Comparison of ENCODE assay signal across 1 cellular context in the genomic region with DNA sequence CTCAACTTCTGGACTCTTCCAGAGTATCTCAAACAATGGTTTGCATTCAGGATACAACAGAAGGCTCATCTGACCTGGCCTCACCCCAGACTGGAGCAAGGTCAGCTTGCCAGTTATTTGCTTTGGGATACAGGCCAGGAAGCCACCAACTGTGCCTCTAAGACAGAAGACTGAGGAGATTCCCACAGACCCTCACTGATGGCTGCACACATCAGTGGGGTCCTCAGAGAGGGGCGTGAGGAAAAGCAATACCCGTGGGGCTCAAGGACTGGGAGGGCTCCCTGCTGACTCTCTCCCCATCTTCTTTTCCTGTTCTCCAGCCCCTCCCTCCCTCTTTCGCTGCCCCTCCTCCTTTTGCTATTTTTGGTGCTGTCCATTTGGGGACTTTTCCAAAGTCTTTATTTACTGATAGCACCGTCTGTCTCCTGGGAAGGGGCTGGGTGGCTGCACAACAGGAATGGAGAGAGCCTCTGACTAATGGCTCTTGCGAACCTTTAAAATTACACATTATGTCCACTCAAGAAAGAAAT.
TF ChIP-seq lines count a peak whose summit lies in the region.

No MANE protein-coding gene starts in this region.

TF ChIP-seq in HepG2, 621 proteins besides CTCF, POLR2A, EP300 and RAD21 (continued from another document and continues in another):
- TF ChIP-seq ZNF12 (CRISPR knock-in tag; IDR thresholded peaks at IDR 0.05): 0 out of 2 replicates have a peak, but pooled peaks have one; percentile 26
- no peak for TF ChIP-seq ZNF547 (CRISPR knock-in tag; IDR thresholded peaks at IDR 0.05)
- no peak for TF ChIP-seq KDM5A (IDR thresholded peaks at IDR 0.05; ENCODE audit: borderline replicate concordance, low read length)
- peak; percentile 37 for TF ChIP-seq PHF5A (CRISPR knock-in tag; IDR thresholded peaks at IDR 0.05; ENCODE audit: low read depth, unreplicated experiment)
- TF ChIP-seq EHMT2 (IDR thresholded peaks at IDR 0.05; ENCODE audit: borderline replicate concordance, low read depth, low read length): no peak
- TF ChIP-seq, protein P1, sequence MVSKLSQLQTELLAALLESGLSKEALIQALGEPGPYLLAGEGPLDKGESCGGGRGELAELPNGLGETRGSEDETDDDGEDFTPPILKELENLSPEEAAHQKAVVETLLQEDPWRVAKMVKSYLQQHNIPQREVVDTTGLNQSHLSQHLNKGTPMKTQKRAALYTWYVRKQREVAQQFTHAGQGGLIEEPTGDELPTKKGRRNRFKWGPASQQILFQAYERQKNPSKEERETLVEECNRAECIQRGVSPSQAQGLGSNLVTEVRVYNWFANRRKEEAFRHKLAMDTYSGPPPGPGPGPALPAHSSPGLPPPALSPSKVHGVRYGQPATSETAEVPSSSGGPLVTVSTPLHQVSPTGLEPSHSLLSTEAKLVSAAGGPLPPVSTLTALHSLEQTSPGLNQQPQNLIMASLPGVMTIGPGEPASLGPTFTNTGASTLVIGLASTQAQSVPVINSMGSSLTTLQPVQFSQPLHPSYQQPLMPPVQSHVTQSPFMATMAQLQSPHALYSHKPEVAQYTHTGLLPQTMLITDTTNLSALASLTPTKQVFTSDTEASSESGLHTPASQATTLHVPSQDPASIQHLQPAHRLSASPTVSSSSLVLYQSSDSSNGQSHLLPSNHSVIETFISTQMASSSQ (IDR thresholded peaks at IDR 0.05; ENCODE audit: low read depth): no peak
- TF ChIP-seq, protein P1 (CRISPR knock-in tag; IDR thresholded peaks at IDR 0.05; ENCODE audit: borderline replicate concordance): no peak; the same call in 1 of the 2 replicates
- no peak for TF ChIP-seq RAD51 (IDR thresholded peaks at IDR 0.05; ENCODE audit: borderline replicate concordance)
- TF ChIP-seq ZFP37 (CRISPR knock-in tag; IDR thresholded peaks at IDR 0.05; ENCODE audit: borderline replicate concordance): no peak
- TF ChIP-seq, protein P2, sequence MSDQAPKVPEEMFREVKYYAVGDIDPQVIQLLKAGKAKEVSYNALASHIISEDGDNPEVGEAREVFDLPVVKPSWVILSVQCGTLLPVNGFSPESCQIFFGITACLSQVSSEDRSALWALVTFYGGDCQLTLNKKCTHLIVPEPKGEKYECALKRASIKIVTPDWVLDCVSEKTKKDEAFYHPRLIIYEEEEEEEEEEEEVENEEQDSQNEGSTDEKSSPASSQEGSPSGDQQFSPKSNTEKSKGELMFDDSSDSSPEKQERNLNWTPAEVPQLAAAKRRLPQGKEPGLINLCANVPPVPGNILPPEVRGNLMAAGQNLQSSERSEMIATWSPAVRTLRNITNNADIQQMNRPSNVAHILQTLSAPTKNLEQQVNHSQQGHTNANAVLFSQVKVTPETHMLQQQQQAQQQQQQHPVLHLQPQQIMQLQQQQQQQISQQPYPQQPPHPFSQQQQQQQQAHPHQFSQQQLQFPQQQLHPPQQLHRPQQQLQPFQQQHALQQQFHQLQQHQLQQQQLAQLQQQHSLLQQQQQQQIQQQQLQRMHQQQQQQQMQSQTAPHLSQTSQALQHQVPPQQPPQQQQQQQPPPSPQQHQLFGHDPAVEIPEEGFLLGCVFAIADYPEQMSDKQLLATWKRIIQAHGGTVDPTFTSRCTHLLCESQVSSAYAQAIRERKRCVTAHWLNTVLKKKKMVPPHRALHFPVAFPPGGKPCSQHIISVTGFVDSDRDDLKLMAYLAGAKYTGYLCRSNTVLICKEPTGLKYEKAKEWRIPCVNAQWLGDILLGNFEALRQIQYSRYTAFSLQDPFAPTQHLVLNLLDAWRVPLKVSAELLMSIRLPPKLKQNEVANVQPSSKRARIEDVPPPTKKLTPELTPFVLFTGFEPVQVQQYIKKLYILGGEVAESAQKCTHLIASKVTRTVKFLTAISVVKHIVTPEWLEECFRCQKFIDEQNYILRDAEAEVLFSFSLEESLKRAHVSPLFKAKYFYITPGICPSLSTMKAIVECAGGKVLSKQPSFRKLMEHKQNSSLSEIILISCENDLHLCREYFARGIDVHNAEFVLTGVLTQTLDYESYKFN (CRISPR knock-in tag; conservative IDR thresholded peaks at IDR 0.05): peak; percentile 73
- TF ChIP-seq, protein P3, sequence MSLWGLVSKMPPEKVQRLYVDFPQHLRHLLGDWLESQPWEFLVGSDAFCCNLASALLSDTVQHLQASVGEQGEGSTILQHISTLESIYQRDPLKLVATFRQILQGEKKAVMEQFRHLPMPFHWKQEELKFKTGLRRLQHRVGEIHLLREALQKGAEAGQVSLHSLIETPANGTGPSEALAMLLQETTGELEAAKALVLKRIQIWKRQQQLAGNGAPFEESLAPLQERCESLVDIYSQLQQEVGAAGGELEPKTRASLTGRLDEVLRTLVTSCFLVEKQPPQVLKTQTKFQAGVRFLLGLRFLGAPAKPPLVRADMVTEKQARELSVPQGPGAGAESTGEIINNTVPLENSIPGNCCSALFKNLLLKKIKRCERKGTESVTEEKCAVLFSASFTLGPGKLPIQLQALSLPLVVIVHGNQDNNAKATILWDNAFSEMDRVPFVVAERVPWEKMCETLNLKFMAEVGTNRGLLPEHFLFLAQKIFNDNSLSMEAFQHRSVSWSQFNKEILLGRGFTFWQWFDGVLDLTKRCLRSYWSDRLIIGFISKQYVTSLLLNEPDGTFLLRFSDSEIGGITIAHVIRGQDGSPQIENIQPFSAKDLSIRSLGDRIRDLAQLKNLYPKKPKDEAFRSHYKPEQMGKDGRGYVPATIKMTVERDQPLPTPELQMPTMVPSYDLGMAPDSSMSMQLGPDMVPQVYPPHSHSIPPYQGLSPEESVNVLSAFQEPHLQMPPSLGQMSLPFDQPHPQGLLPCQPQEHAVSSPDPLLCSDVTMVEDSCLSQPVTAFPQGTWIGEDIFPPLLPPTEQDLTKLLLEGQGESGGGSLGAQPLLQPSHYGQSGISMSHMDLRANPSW (CRISPR knock-in tag; IDR thresholded peaks at IDR 0.05; ENCODE audit: borderline replicate concordance): no peak
- TF ChIP-seq, protein P4, sequence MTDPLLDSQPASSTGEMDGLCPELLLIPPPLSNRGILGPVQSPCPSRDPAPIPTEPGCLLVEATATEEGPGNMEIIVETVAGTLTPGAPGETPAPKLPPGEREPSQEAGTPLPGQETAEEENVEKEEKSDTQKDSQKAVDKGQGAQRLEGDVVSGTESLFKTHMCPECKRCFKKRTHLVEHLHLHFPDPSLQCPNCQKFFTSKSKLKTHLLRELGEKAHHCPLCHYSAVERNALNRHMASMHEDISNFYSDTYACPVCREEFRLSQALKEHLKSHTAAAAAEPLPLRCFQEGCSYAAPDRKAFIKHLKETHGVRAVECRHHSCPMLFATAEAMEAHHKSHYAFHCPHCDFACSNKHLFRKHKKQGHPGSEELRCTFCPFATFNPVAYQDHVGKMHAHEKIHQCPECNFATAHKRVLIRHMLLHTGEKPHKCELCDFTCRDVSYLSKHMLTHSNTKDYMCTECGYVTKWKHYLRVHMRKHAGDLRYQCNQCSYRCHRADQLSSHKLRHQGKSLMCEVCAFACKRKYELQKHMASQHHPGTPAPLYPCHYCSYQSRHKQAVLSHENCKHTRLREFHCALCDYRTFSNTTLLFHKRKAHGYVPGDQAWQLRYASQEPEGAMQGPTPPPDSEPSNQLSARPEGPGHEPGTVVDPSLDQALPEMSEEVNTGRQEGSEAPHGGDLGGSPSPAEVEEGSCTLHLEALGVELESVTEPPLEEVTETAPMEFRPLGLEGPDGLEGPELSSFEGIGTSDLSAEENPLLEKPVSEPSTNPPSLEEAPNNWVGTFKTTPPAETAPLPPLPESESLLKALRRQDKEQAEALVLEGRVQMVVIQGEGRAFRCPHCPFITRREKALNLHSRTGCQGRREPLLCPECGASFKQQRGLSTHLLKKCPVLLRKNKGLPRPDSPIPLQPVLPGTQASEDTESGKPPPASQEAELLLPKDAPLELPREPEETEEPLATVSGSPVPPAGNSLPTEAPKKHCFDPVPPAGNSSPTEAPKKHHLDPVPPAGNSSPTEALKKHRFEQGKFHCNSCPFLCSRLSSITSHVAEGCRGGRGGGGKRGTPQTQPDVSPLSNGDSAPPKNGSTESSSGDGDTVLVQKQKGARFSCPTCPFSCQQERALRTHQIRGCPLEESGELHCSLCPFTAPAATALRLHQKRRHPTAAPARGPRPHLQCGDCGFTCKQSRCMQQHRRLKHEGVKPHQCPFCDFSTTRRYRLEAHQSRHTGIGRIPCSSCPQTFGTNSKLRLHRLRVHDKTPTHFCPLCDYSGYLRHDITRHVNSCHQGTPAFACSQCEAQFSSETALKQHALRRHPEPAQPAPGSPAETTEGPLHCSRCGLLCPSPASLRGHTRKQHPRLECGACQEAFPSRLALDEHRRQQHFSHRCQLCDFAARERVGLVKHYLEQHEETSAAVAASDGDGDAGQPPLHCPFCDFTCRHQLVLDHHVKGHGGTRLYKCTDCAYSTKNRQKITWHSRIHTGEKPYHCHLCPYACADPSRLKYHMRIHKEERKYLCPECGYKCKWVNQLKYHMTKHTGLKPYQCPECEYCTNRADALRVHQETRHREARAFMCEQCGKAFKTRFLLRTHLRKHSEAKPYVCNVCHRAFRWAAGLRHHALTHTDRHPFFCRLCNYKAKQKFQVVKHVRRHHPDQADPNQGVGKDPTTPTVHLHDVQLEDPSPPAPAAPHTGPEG (CRISPR knock-in tag; IDR thresholded peaks at IDR 0.05): 0 out of 2 replicates have a peak, but pooled peaks have one; percentile 39
- no peak for TF ChIP-seq RBM39 (IDR thresholded peaks at IDR 0.05; ENCODE audit: low read depth, low read length, poor library complexity, severe bottlenecking)
- no peak for TF ChIP-seq ZBTB8A (CRISPR knock-in tag; IDR thresholded peaks at IDR 0.05; ENCODE audit: borderline replicate concordance, low read depth)
- TF ChIP-seq, protein P5, sequence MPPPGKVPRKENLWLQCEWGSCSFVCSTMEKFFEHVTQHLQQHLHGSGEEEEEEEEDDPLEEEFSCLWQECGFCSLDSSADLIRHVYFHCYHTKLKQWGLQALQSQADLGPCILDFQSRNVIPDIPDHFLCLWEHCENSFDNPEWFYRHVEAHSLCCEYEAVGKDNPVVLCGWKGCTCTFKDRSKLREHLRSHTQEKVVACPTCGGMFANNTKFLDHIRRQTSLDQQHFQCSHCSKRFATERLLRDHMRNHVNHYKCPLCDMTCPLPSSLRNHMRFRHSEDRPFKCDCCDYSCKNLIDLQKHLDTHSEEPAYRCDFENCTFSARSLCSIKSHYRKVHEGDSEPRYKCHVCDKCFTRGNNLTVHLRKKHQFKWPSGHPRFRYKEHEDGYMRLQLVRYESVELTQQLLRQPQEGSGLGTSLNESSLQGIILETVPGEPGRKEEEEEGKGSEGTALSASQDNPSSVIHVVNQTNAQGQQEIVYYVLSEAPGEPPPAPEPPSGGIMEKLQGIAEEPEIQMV (CRISPR knock-in tag; IDR thresholded peaks at IDR 0.05; ENCODE audit: low read depth): no peak; the same call in 1 of the 2 replicates
- TF ChIP-seq, protein P6, sequence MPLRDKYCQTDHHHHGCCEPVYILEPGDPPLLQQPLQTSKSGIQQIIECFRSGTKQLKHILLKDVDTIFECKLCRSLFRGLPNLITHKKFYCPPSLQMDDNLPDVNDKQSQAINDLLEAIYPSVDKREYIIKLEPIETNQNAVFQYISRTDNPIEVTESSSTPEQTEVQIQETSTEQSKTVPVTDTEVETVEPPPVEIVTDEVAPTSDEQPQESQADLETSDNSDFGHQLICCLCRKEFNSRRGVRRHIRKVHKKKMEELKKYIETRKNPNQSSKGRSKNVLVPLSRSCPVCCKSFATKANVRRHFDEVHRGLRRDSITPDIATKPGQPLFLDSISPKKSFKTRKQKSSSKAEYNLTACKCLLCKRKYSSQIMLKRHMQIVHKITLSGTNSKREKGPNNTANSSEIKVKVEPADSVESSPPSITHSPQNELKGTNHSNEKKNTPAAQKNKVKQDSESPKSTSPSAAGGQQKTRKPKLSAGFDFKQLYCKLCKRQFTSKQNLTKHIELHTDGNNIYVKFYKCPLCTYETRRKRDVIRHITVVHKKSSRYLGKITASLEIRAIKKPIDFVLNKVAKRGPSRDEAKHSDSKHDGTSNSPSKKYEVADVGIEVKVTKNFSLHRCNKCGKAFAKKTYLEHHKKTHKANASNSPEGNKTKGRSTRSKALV (CRISPR knock-in tag; IDR thresholded peaks at IDR 0.05): no peak
- TF ChIP-seq MEF2D (CRISPR knock-in tag; IDR thresholded peaks at IDR 0.05): peak; percentile 64; the same call in 1 of the 2 replicates
- TF ChIP-seq, protein P7, sequence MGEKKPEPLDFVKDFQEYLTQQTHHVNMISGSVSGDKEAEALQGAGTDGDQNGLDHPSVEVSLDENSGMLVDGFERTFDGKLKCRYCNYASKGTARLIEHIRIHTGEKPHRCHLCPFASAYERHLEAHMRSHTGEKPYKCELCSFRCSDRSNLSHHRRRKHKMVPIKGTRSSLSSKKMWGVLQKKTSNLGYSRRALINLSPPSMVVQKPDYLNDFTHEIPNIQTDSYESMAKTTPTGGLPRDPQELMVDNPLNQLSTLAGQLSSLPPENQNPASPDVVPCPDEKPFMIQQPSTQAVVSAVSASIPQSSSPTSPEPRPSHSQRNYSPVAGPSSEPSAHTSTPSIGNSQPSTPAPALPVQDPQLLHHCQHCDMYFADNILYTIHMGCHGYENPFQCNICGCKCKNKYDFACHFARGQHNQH (CRISPR knock-in tag; IDR thresholded peaks at IDR 0.05): peak; percentile 45; the same call in 1 of the 2 replicates
- peak; percentile 61; the same call in 1 of the 2 replicates for TF ChIP-seq ETV5 (CRISPR knock-in tag; IDR thresholded peaks at IDR 0.05; ENCODE audit: borderline replicate concordance)
- TF ChIP-seq, protein P8, sequence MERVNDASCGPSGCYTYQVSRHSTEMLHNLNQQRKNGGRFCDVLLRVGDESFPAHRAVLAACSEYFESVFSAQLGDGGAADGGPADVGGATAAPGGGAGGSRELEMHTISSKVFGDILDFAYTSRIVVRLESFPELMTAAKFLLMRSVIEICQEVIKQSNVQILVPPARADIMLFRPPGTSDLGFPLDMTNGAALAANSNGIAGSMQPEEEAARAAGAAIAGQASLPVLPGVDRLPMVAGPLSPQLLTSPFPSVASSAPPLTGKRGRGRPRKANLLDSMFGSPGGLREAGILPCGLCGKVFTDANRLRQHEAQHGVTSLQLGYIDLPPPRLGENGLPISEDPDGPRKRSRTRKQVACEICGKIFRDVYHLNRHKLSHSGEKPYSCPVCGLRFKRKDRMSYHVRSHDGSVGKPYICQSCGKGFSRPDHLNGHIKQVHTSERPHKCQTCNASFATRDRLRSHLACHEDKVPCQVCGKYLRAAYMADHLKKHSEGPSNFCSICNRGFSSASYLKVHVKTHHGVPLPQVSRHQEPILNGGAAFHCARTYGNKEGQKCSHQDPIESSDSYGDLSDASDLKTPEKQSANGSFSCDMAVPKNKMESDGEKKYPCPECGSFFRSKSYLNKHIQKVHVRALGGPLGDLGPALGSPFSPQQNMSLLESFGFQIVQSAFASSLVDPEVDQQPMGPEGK (CRISPR knock-in tag; IDR thresholded peaks at IDR 0.05): peak; percentile 37; the same call in 1 of the 2 replicates
- no peak for TF ChIP-seq HNRNPLL (IDR thresholded peaks at IDR 0.05; ENCODE audit: low read depth, low read length, poor library complexity, severe bottlenecking)
- TF ChIP-seq SP1 (IDR thresholded peaks at IDR 0.05): no peak
- TF ChIP-seq SP1 (CRISPR knock-in tag; IDR thresholded peaks at IDR 0.05): no peak
- TF ChIP-seq ZNF256 (CRISPR knock-in tag; conservative IDR thresholded peaks at IDR 0.05): no peak
- peak; percentile 84 for TF ChIP-seq NR2F6 (IDR thresholded peaks at IDR 0.05)
- TF ChIP-seq NR2F6 (CRISPR knock-in tag; IDR thresholded peaks at IDR 0.05): peak; percentile 82
